1 cellular context compared by ENCODE assay signal in genomic region chr7:82559203-82559805, GRCh38.
TF ChIP-seq lines count a peak whose summit lies in the region.

No MANE protein-coding gene starts in this region.

TF ChIP-seq in IMR-90, 13 proteins besides CTCF, POLR2A, EP300 and RAD21 (continued from another document):
- TF ChIP-seq MAZ (IDR thresholded peaks at IDR 0.05; ENCODE audit: borderline replicate concordance, low read depth, low read length): no peak
- TF ChIP-seq MAFK (IDR thresholded peaks at IDR 0.05; ENCODE audit: low read depth, low read length): no peak
- no peak for TF ChIP-seq RCOR1 (IDR thresholded peaks at IDR 0.05; ENCODE audit: insufficient replicate concordance, low read length)
- no peak for TF ChIP-seq BHLHE40 (IDR thresholded peaks at IDR 0.05; ENCODE audit: low read depth, low read length)
- no peak for TF ChIP-seq RFX5 (IDR thresholded peaks at IDR 0.05; ENCODE audit: low read depth, low read length)
- no peak for TF ChIP-seq SMC3 (IDR thresholded peaks at IDR 0.05; ENCODE audit: low read depth, low read length)
